8 cellular contexts compared by ENCODE assay signal in the genomic region with DNA sequence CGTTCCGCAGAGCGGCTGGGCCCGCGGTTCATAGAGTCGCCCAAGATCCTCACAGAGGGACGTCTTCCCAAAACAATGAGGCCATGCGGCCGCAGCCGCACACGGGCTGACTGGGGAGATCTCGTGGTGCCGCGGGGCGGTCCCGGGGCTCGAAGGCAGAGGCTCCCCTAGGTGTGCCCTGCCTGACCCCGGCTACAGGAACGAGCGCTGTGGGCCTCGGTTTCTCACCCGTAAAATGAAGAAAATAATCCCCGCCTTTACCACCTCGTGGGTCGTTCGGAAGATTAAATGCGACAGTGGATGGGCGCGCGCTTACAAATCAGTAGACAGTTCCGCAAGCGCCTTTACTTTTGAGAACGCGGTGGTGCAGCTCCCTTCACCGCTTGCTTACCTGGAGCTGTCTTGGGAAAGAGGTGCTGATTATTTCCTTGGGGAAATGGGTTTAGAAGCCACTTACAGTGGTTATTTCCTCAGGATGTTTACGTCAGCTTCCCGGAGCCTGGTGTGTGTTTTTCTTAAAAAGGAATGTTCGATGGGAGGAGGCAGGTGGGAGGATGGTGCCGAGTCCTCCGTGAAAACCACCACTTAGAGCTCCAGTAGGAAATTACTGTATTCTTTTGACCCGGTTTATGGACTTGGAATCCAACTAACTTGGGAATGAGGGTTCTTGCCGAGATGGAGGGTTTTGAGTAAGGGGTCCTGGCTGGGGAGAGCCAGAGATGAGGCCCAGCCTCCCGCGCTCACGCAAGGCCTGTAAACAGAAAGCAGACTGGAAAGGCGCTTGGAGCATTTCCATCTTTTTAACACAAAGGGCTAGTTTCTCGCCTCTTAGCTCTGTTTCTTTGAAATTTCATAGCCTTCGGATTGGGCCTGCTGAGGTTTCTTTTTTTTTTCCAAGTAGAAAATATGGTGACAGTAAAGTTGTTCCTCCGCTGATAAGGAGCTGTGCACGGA. TPM values are rescaled to one million over a fixed set of nuclear protein-coding genes. Genes with fewer than 3 reads are reported as not detected.
DNase-seq lines count a peak whose midpoint lies in the region; ATAC-seq, FAIRE-seq and TF ChIP-seq lines count a peak whose summit lies in the region.

No MANE protein-coding gene starts in this region.

- peak overlapping the region; percentile 78; the same call in 1 of the 2 replicates for H3K9ac ChIP-seq in iPS-20b (ENCODE audit: low read depth, low read length)

- no peaks in the 10 kb centered on the region for H3K27me3 ChIP-seq in ascending aorta
- H3K27me3 ChIP-seq in iPS-20b (ENCODE audit: insufficient read depth, low read length) = peaks cover 43% of the 10 kb centered on the region
- H3K27me3 ChIP-seq in small intestine (ENCODE audit: control insufficient read depth in 2 of 2, insufficient read depth in 2 of 2, low read length in 2 of 2) = peaks cover 6 to 17% of the 10 kb centered on the region in 2 donors

- DNase-seq in ascending aorta (ENCODE audit: low spot score in 2 of 2) (no peak), small intestine (peak; percentile 12), NCI-H187 treated with DMSO at 0.1 percent for 48 hours (lab: John Stamatoyannopoulos, UW) (no peak)
- no peak for DNase-seq in effector CD4-positive, alpha-beta T cell

- H3K4me3 ChIP-seq in GM08714 (ENCODE audit: low read length) (peak overlapping the region; percentile 49; the same call in 1 of the 2 replicates), ascending aorta (peak overlapping the region; percentile 86 to 95), iPS-20b (ENCODE audit: low read length) (peak overlapping the region; percentile 83), small intestine (ENCODE audit: low read depth in 1 of 2, low read length in 2 of 2) (peak overlapping the region in 1 of 2 donors; percentile 66)

- H3K9me3 ChIP-seq in ascending aorta = no peaks in the 10 kb centered on the region
- no peaks in the 10 kb centered on the region for H3K9me3 ChIP-seq in iPS-20b (ENCODE audit: insufficient read depth, low read depth, low read length)
- H3K9me3 ChIP-seq in small intestine (ENCODE audit: control insufficient read depth, low read depth) = no peaks in the 10 kb centered on the region

- H3K27ac ChIP-seq in ascending aorta (peak overlapping the region; percentile 13 to 48), iPS-20b (ENCODE audit: low read length) (no peak overlapping the region), small intestine (ENCODE audit: low read depth in 1 of 2, low read length in 1 of 2) (peak overlapping the region in 1 of 2 donors; percentile 33)

- no peak for FAIRE-seq in small intestine (lab: Jason Lieb, UNC)

- intact Hi-C loops in ascending aorta (cut with DNase I) = loop anchor here (2.0 to 10.0 kb wide), 8 partner anchors 90 to 1353 kb away; a partner anchor contains a TSS

- ATAC-seq in HG03442 (IDR thresholded peaks at IDR 0.05; ENCODE audit: unreplicated experiment) = peak; percentile 1
- ATAC-seq in HG02759 (IDR thresholded peaks at IDR 0.05; ENCODE audit: unreplicated experiment) = no peak

- 11 to 16% (median 15%) methylated on average over 49 to 50 of the region's 50 CpGs for WGBS in small intestine, 3 donors

- peaks cover 0 to 6% of the 10 kb centered on the region in 2 donors for H3K4me1 ChIP-seq in ascending aorta
- H3K4me1 ChIP-seq in iPS-20b (ENCODE audit: insufficient read depth, low read length) = peaks cover 5% of the 10 kb centered on the region; the same call in 1 of the 2 replicates
- H3K4me1 ChIP-seq in small intestine (ENCODE audit: control insufficient read depth in 2 of 2, insufficient read depth in 1 of 2, low read depth in 1 of 2, low read length in 1 of 2) = no peaks in the 10 kb centered on the region

- no peaks in the 10 kb centered on the region for H3K36me3 ChIP-seq in ascending aorta
- H3K36me3 ChIP-seq in iPS-20b (ENCODE audit: insufficient read depth, low read depth, low read length) = peaks cover 5% of the 10 kb centered on the region; the same call in 1 of the 2 replicates
- H3K36me3 ChIP-seq in small intestine (ENCODE audit: control insufficient read depth in 2 of 2, insufficient read depth in 2 of 2, low read length in 2 of 2) = no peaks in the 10 kb centered on the region

- TF ChIP-seq CTCF in ascending aorta (IDR thresholded peaks at IDR 0.05) = no peak

RNA-seq across cellular contexts. Expression of a gene that starts 2.0 kb away (rescaled TPM):
- total RNA-seq in ascending aorta = 9.0 TPM
- polyA plus RNA-seq in small intestine = under 1 TPM in 1 of 3 donors, not detected in 2; 0.95 TPM
